In the genomic region with DNA sequence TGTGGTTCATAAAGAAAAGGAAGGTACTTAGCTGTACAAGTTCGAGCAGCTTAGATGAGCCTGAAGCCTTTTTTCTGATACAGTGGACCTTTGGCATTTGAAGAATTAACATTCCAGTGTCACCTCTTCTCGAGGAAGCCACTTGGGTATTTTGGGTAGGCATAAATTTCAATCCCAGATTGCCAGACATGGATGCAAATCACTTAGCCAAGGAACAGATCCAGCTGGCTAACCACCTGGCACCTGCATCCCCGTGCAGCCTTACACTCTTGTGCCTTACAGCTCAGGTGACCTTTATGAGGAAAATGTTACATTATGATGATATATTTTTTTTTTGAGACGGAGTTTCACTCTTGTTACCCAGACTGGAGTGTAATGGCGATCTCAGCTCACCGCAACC, we compare ENCODE assay signal across 28 cellular contexts. TPM values are rescaled to one million over a fixed set of nuclear protein-coding genes. Genes with fewer than 3 reads are reported as not detected.
"Had no signal": no experiment of that assay in that cellular context is flagged by ENCODE, and none has a peak within 500 bp of the region (broad histone marks: within the 10 kb centered on the region; RNA-seq: fewer than 3 reads in every experiment).

No MANE protein-coding gene starts in this region.

- H3K9me3 ChIP-seq: ovary, psoas muscle, right lobe of liver, sigmoid colon, stomach, thoracic aorta, thyroid gland, tibial nerve, upper lobe of left lung, vagina had no signal

- H3K27ac ChIP-seq: neural progenitor cell, ovary, parathyroid adenoma, psoas muscle, right lobe of liver, sigmoid colon, stomach, thoracic aorta, thyroid gland, tibial nerve, upper lobe of left lung, vagina had no signal

- H3K36me3 ChIP-seq: neural progenitor cell, ovary, right lobe of liver, sigmoid colon, stomach, thoracic aorta, thyroid gland, tibial nerve, upper lobe of left lung, vagina had no signal

- H3K4me3 ChIP-seq: neural progenitor cell, ovary, psoas muscle, right lobe of liver, sigmoid colon, stomach, thoracic aorta, thyroid gland, tibial nerve, upper lobe of left lung, vagina had no signal

- DNase-seq: occipital lobe; ovary; posterior cingulate gyrus; psoas muscle; right cardiac atrium; right lobe of liver; sigmoid colon; small intestine; stimulated activated CD4-positive, alpha-beta T cell treated with anti-CD3 and anti-CD28 coated beads, Interleukin-15, amount 100 ng/mL, for 24 hours; stimulated activated CD4-positive, alpha-beta T cell treated with anti-CD3 and anti-CD28 coated beads, Interleukin-2, amount 100 ng/mL, for 24 hours; stimulated activated CD4-positive, alpha-beta T cell treated with anti-CD3 and anti-CD28 coated beads, Interleukin-2, amount 100 ng/mL, for 48 hours; stimulated activated CD4-positive, alpha-beta T cell treated with anti-CD3 and anti-CD28 coated beads, Interleukin-4, amount 100 ng/mL, for 24 hours; stimulated activated naive B cell treated with anti-CD40 and anti-IgM and Interleukin-4, amounts not matched to agents 10 μg/mL and 1 μg/mL and 100 μg/mL, for 72 hours; stimulated activated naive CD4-positive, alpha-beta T cell treated with Interleukin-2 at 50 U/mL for 16 hours; stomach; thyroid gland; trophoblast cell; upper lobe of left lung had no signal

- ATAC-seq: psoas muscle; right cardiac atrium; right lobe of liver; stimulated activated effector memory CD8-positive, alpha-beta T cell treated with anti-CD3 and anti-CD28 coated beads, Interleukin-12 subunit alpha, Interleukin-12 subunit beta, amount 100 ng/mL, for 72 hours; stimulated activated naive B cell treated with anti-CD40 and anti-IgM and Interleukin-4, amounts not matched to agents 10 μg/mL and 1 μg/mL and 100 μg/mL, for 72 hours had no signal

- H3K27me3 ChIP-seq: neural progenitor cell, ovary, right lobe of liver, sigmoid colon, stomach, thyroid gland, tibial nerve, upper lobe of left lung, vagina had no signal

RNA-seq across cellular contexts. Expression of a gene that starts 16.0 kb away (rescaled TPM):
- total RNA-seq: osteoblast, psoas muscle, right cardiac atrium, skeletal muscle tissue, stomach, subcutaneous adipose tissue, thoracic aorta, thyroid gland, upper lobe of left lung, ureter, vagina had no signal
